In genomic region chr9:109846781-109847180, GRCh38 we compare ENCODE assay signal across 21 cellular contexts.
A peak's percentile ranks its signal among the peaks of the same experiment; 100 is the strongest.
DNase-seq lines count a peak whose midpoint lies in the region; ATAC-seq, FAIRE-seq and TF ChIP-seq lines count a peak whose summit lies in the region.
"Had no signal": no experiment of that assay in that cellular context is flagged by ENCODE, and none has a peak within 500 bp of the region (broad histone marks: within the 10 kb centered on the region; RNA-seq: fewer than 3 reads in every experiment).

No MANE protein-coding gene starts in this region.

- 83 to 87% (median 86%) methylated on average over 4 of the region's 4 CpGs for WGBS in small intestine, 3 donors

- peaks cover 22% of the 10 kb centered on the region for H4K20me1 ChIP-seq in osteoblast (ENCODE audit: insufficient read depth, low read length)

- ATAC-seq in left lobe of liver = no peak
- ATAC-seq: GM12878, Right ventricle myocardium inferior had no signal

- no peaks in the 10 kb centered on the region for H3K79me2 ChIP-seq in osteoblast (ENCODE audit: insufficient read depth, low read length)

- H3K27ac ChIP-seq in SJCRH30 (peak overlapping the region; percentile 62), small intestine (ENCODE audit: low read depth in 1 of 2, low read length in 1 of 2) (no peak overlapping the region), osteoblast (ENCODE audit: low read depth, low read length) (no peak overlapping the region)

- H3K36me3 ChIP-seq in SJCRH30 (peaks cover 7% of the 10 kb centered on the region; the same call in 1 of the 2 replicates), small intestine (ENCODE audit: control insufficient read depth in 2 of 2, insufficient read depth in 2 of 2, low read length in 2 of 2) (no peaks in the 10 kb centered on the region), osteoblast (ENCODE audit: insufficient read depth, low read length) (no peaks in the 10 kb centered on the region)

- H3K27me3 ChIP-seq in SJCRH30 (no peaks in the 10 kb centered on the region), small intestine (ENCODE audit: control insufficient read depth in 2 of 2, insufficient read depth in 2 of 2, low read length in 2 of 2) (no peaks in the 10 kb centered on the region), osteoblast (ENCODE audit: insufficient read depth, low read length) (no peaks in the 10 kb centered on the region)

- H3K4me1 ChIP-seq in SJCRH30 (peaks cover 45% of the 10 kb centered on the region), small intestine (ENCODE audit: control insufficient read depth in 2 of 2, insufficient read depth in 1 of 2, low read depth in 1 of 2, low read length in 1 of 2) (no peaks in the 10 kb centered on the region), osteoblast (ENCODE audit: insufficient read depth, low read length) (no peaks in the 10 kb centered on the region)

- no peak for FAIRE-seq in small intestine (lab: Jason Lieb, UNC)
- FAIRE-seq: GM12878, GM19239, RCC 7860 had no signal

- H3K4me3 ChIP-seq in AG10803 (ENCODE audit: low read length) = no peak overlapping the region
- H3K4me3 ChIP-seq in SJCRH30 = no peak overlapping the region
- no peak overlapping the region for H3K4me3 ChIP-seq in skeletal muscle cell (ENCODE audit: low read depth, low read length)
- no peak overlapping the region for H3K4me3 ChIP-seq in small intestine (ENCODE audit: low read depth in 1 of 2, low read length in 2 of 2)
- H3K4me3 ChIP-seq in osteoblast (ENCODE audit: insufficient read depth, low read length) = no peak overlapping the region
- H3K4me3 ChIP-seq: GM12878 had no signal

- DNase-seq in AG10803 (ENCODE audit: low read depth) (peak; percentile 73), SJCRH30 (peak; percentile 86 to 88), glomerular visceral epithelial cell (ENCODE audit: extremely low spot score) (peak; percentile 90), skeletal muscle cell (ENCODE audit: low read depth) (peak; percentile 36), small intestine (no peak), osteoblast (ENCODE audit: insufficient read length, low spot score, missing footprints) (no peak), left lobe of liver (ENCODE audit: low spot score) (no peak)
- DNase-seq: C1 segment of cervical spinal cord; CD8-positive, alpha-beta memory T cell; DMS53; EL; H9; Kasumi-1; NCI-H1105; NCI-H2081; NCI-H2171 treated with DMSO at 0.1 percent for 48 hours; NCI-H748 treated with DMSO at 0.1 percent for 48 hours had no signal

- no peak overlapping the region for H2AFZ ChIP-seq in osteoblast (ENCODE audit: low read length)

- H3K4me2 ChIP-seq in osteoblast (ENCODE audit: insufficient read depth, low read length) = no peak overlapping the region

- no peaks in the 10 kb centered on the region for H3K9me3 ChIP-seq in SJCRH30 (replicated peaks)
- H3K9me3 ChIP-seq in small intestine (ENCODE audit: control insufficient read depth, low read depth) = no peaks in the 10 kb centered on the region
- H3K9me3 ChIP-seq in osteoblast (ENCODE audit: low read depth, low read length) = no peaks in the 10 kb centered on the region

- no peak for TF ChIP-seq CTCF in AG10803 (conservative IDR thresholded peaks at IDR 0.05; ENCODE audit: low read length)
- no peak for TF ChIP-seq CTCF in osteoblast (IDR thresholded peaks at IDR 0.05; ENCODE audit: extremely low read depth, low read depth, low read length)

Comparison
In these comparisons a context has a peak if more than half of its experiments do, and no peak if none do; other contexts are left out.
1. DNase-seq: peak in AG10803 (single experiment), SJCRH30 (2 of 2), glomerular visceral epithelial cell (single experiment) and skeletal muscle cell (single experiment); none in small intestine (single experiment), osteoblast (single experiment) and left lobe of liver (single experiment).